In genomic region chr15:41972341-41973237, GRCh38 we compare ENCODE assay signal across 8 cellular contexts. TPM values are rescaled to one million over a fixed set of nuclear protein-coding genes. Genes with fewer than 3 reads are reported as not detected.
DNase-seq lines count a peak whose midpoint lies in the region; ATAC-seq and TF ChIP-seq lines count a peak whose summit lies in the region.

Gene EHD4, minus strand, starts transcription at chr15:41972557. Its CDS starts 63 bp downstream, at chr15:41972494.

- in situ Hi-C loops in SK-MEL-5 (cut with HindIII; ENCODE audit: low pct_unique_long_range_greater_than_20kb, low sequenced_read_pairs) = no loop called here

- peak within 1 kb of the TSS; percentile 48 to 92 (median 88) for H3K27ac ChIP-seq in gastroesophageal sphincter
- peak within 1 kb of the TSS; percentile 82 for H3K27ac ChIP-seq in neutrophil
- peak within 1 kb of the TSS; percentile 78 for H3K27ac ChIP-seq in substantia nigra (ENCODE audit: low read depth, low read length, poor library complexity, severe bottlenecking)

- TF ChIP-seq EP300 in gastroesophageal sphincter (IDR thresholded peaks at IDR 0.05) = no peak

- peak within 1 kb of the TSS; percentile 88 for H3K4me3 Mint-ChIP-seq in activated naive CD4-positive, alpha-beta T cell treated with anti-CD3 and anti-CD28 coated beads for 36 hours

- WGBS in gastroesophageal sphincter (ENCODE audit: low coverage in 1 of 2), 2 donors = 9 to 12% methylated on average over 12 to 16 of the region's 66 CpGs

- H3K36me3 Mint-ChIP-seq in activated naive CD4-positive, alpha-beta T cell treated with anti-CD3 and anti-CD28 coated beads for 36 hours (ENCODE audit: low read depth) = peaks cover 13% of the 10 kb centered on the region

- H3K4me3 ChIP-seq in gastroesophageal sphincter = peak within 1 kb of the TSS; percentile 75 to 79
- H3K4me3 ChIP-seq in neutrophil (ENCODE audit: low read depth in 1 of 2, low read length in 1 of 2) = peak within 1 kb of the TSS; percentile 82 to 89

- DNase-seq in GM04504 (ENCODE audit: low read depth) (peak; percentile 97), HEK293T (ENCODE audit: extremely low spot score) (peak; percentile 87), MV-4-11 (lab: John Stamatoyannopoulos, UW) (peak; percentile 99), SK-MEL-5 (ENCODE audit: low read depth, low spot score) (peak; percentile 100), substantia nigra (lab: John Stamatoyannopoulos, UW) (peak; percentile 53 to 99 (median 91))
- DNase-seq in activated naive CD4-positive, alpha-beta T cell treated with anti-CD3 and anti-CD28 coated beads for 36 hours = peak; percentile 97

- H3K4me1 ChIP-seq in gastroesophageal sphincter (peaks cover 0 to 38% (median 0%) of the 10 kb centered on the region in 3 donors), neutrophil (ENCODE audit: control insufficient read depth in 1 of 2, insufficient read depth in 1 of 2, low read depth in 1 of 2, low read length in 1 of 2) (peaks cover 48 to 50% of the 10 kb centered on the region in 2 experiments)

- TF ChIP-seq POLR2A in gastroesophageal sphincter (IDR thresholded peaks at IDR 0.05) = peak; percentile 82 to 83

- peaks cover 42% of the 10 kb centered on the region for H3K4me1 Mint-ChIP-seq in activated naive CD4-positive, alpha-beta T cell treated with anti-CD3 and anti-CD28 coated beads for 36 hours (ENCODE audit: low read depth)

- TF ChIP-seq CTCF in gastroesophageal sphincter (IDR thresholded peaks at IDR 0.05) (peak in 3 of 4 experiments; percentile 16 to 50 (median 39)), neutrophil (IDR thresholded peaks at IDR 0.05) (peak; percentile 48)

- H3K27me3 ChIP-seq in gastroesophageal sphincter = peaks cover 8% of the 10 kb centered on the region
- no peaks in the 10 kb centered on the region for H3K27me3 ChIP-seq in neutrophil

- intact Hi-C loops in activated naive CD4-positive, alpha-beta T cell treated with anti-CD3 and anti-CD28 coated beads for 36 hours (cut with micrococcal nuclease) = loop anchor here (1.0 to 5.0 kb wide), 3 partner anchors 312 to 1020 kb away; partner anchors contain the start of genes CHAC1, MGA and ZNF106

- ATAC-seq in gastroesophageal sphincter = peak; percentile 97

- CTCF ChIA-PET in HEK293T (lab: Yijun Ruan, JAX) = interaction anchor here (1.2 to 1.8 kb wide), 4 partner anchors 9 to 162 kb away, joined by 3 to 6 read pairs (median 4); no protein-coding TSS in a partner anchor
- CTCF ChIA-PET in activated naive CD4-positive, alpha-beta T cell treated with anti-CD3 and anti-CD28 coated beads for 36 hours (lab: Charles Lee) = interaction anchor here (0.7 to 1.9 kb wide), 10 partner anchors 11 to 282 kb away, joined by 3 to 9 read pairs (median 4); partner anchors contain the start of gene MAPKBP1

- H3K36me3 ChIP-seq in gastroesophageal sphincter (no peaks in the 10 kb centered on the region), neutrophil (no peaks in the 10 kb centered on the region)

- H3K27me3 Mint-ChIP-seq in activated naive CD4-positive, alpha-beta T cell treated with anti-CD3 and anti-CD28 coated beads for 36 hours (ENCODE audit: low read depth) = peaks cover 8% of the 10 kb centered on the region

- peak within 1 kb of the TSS; percentile 93 for H3K27ac Mint-ChIP-seq in activated naive CD4-positive, alpha-beta T cell treated with anti-CD3 and anti-CD28 coated beads for 36 hours

- POLR2A ChIA-PET in HEK293T (lab: Yijun Ruan, JAX) = interaction anchor here (0.6 to 1.6 kb wide), 14 partner anchors 11 to 184 kb away, joined by 3 to 18 read pairs (median 3); partner anchors contain the start of gene PLA2G4F

- H3K9me3 Mint-ChIP-seq in activated naive CD4-positive, alpha-beta T cell treated with anti-CD3 and anti-CD28 coated beads for 36 hours = no peaks in the 10 kb centered on the region

- H3K9me3 ChIP-seq in gastroesophageal sphincter (no peaks in the 10 kb centered on the region), neutrophil (no peaks in the 10 kb centered on the region)

TF ChIP-seq in HEK293T, 16 proteins besides CTCF, POLR2A, EP300 and RAD21:
- TF ChIP-seq TARDBP (IDR thresholded peaks at IDR 0.05) (no peak), FOXA1 (IDR thresholded peaks at IDR 0.05) (no peak), L3MBTL2 (conservative IDR thresholded peaks at IDR 0.05) (peak; percentile 33; the same call in 1 of the 2 replicates), PKNOX1 (IDR thresholded peaks at IDR 0.05) (peak; percentile 97)

RNA-seq across cellular contexts. Expression of gene EHD4, which starts in this region (rescaled TPM):
- total RNA-seq in SK-MEL-5 (2014; rRNA removed; shearing (Covaris generic)) = 4.9 and 5.7 TPM in 2 replicates
- polyA plus RNA-seq in SK-MEL-5 (2015; cell fraction: cytosol; rRNA removed) = 11.5 and 14.3 TPM in 2 replicates
- polyA plus RNA-seq in SK-MEL-5 (2015; cell fraction: nucleus; rRNA removed) = 1.7 and 2.2 TPM in 2 replicates
- total RNA-seq in activated naive CD4-positive, alpha-beta T cell treated with anti-CD3 and anti-CD28 coated beads for 36 hours = 10 to 100 TPM; 30.1 to 31.8 TPM
- total RNA-seq in gastroesophageal sphincter = 10 to 100 TPM in 3 of 4 donors, 1 to 10 TPM in 1; 10.0 to 25.4 (median 20.3) TPM

Comparison
In these comparisons a context has a peak if more than half of its experiments do, and no peak if none do; other contexts are left out.
1. Peak in every context shown above with its lines: DNase-seq, ATAC-seq, H3K4me3 ChIP-seq and H3K27ac ChIP-seq.